Comparison of ENCODE assay signal across 20 cellular contexts in the genomic region with DNA sequence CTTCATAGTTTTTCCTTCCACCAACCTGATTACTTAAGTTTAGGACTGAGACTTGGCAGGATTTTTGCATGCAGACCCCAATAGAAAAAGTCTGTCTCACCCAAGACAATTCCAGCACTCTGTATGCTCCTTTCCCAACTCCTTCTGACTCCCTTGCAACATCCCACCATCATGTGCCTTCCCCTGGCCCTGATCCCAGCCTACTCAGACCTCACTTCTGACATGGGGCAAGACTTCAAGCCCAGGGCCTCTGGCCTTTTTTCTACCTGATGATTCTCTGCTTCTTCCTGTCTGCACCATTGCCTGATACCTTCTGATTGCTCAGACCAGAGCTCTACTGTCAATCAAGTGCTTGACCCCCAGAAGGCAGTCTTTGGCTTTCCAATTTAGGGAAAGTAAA.
A peak's percentile ranks its signal among the peaks of the same experiment; 100 is the strongest.
DNase-seq lines count a peak whose midpoint lies in the region; ATAC-seq and TF ChIP-seq lines count a peak whose summit lies in the region.
"Had no signal": no experiment of that assay in that cellular context is flagged by ENCODE, and none has a peak within 500 bp of the region (broad histone marks: within the 10 kb centered on the region; RNA-seq: fewer than 3 reads in every experiment).

No MANE protein-coding gene starts in this region.

- DNase-seq in left cardiac atrium, result peak; percentile 53
- DNase-seq in Right ventricle myocardium inferior (ENCODE audit: missing footprints), result no peak
- peak; percentile 23 for DNase-seq in colonic mucosa
- DNase-seq in iris pigment epithelial cell (ENCODE audit: low read depth), result peak; percentile 74
- no peak for DNase-seq in upper lobe of right lung
- DNase-seq in stomach, result no peak
- no peak for DNase-seq in effector CD4-positive, alpha-beta T cell
- DNase-seq: activated CD8-positive, alpha-beta T cell treated with anti-CD3 and anti-CD28 coated beads for 36 hours; activated T-cell treated with anti-CD3 and anti-CD28 coated beads, Interleukin-2, amount 50 U/mL, for 48 hours; CD4-positive, alpha-beta T cell; cerebellar nuclear complex; DMS79; left colon; NK-92 treated with Interleukin-12 subunit alpha and Interleukin-12 subunit beta, amount 100 ng/mL, for 24 hours; pancreas; SHP77; stimulated activated CD4-positive, alpha-beta T cell treated with anti-CD3 and anti-CD28 coated beads, Interleukin-12 subunit alpha, Interleukin-12 subunit beta, amount 100 ng/mL, for 4 hours; stimulated activated naive B cell treated with anti-CD40 and anti-IgM and Interleukin-4, amounts not matched to agents 10 μg/mL and 1 μg/mL and 100 μg/mL, for 72 hours had no signal

- H3K27me3 ChIP-seq in colonic mucosa (no peaks in the 10 kb centered on the region), upper lobe of right lung (no peaks in the 10 kb centered on the region), stomach (no peaks in the 10 kb centered on the region)
- H3K27me3 ChIP-seq: pancreas had no signal

- H3K9me3 ChIP-seq in colonic mucosa (no peaks in the 10 kb centered on the region), upper lobe of right lung (no peaks in the 10 kb centered on the region), stomach (no peaks in the 10 kb centered on the region)
- H3K9me3 ChIP-seq: pancreas had no signal

- no peak for TF ChIP-seq CTCF in colonic mucosa (IDR thresholded peaks at IDR 0.05)
- no peak for TF ChIP-seq CTCF in upper lobe of right lung (IDR thresholded peaks at IDR 0.05)
- TF ChIP-seq CTCF in stomach (IDR thresholded peaks at IDR 0.05), result no peak

- no peak for TF ChIP-seq POLR2A in stomach (IDR thresholded peaks at IDR 0.05)

- no peak for TF ChIP-seq EP300 in stomach (IDR thresholded peaks at IDR 0.05)

- H3K4me3 ChIP-seq in colonic mucosa, result no peak overlapping the region
- H3K4me3 ChIP-seq in upper lobe of right lung, result no peak overlapping the region
- no peak overlapping the region for H3K4me3 ChIP-seq in stomach
- H3K4me3 ChIP-seq: pancreas had no signal

- H3K4me1 ChIP-seq in colonic mucosa (no peaks in the 10 kb centered on the region), upper lobe of right lung (no peaks in the 10 kb centered on the region), stomach (peaks cover 0 to 6% (median 0%) of the 10 kb centered on the region in 4 donors)
- H3K4me1 ChIP-seq: pancreas had no signal

- H3K36me3 ChIP-seq in colonic mucosa, result no peaks in the 10 kb centered on the region
- H3K36me3 ChIP-seq in upper lobe of right lung, result no peaks in the 10 kb centered on the region
- no peaks in the 10 kb centered on the region for H3K36me3 ChIP-seq in stomach
- H3K36me3 ChIP-seq: pancreas had no signal

- H3K27ac ChIP-seq in colonic mucosa, result no peak overlapping the region
- no peak overlapping the region for H3K27ac ChIP-seq in upper lobe of right lung
- no peak overlapping the region for H3K27ac ChIP-seq in stomach
- H3K27ac ChIP-seq: pancreas had no signal

- peak; percentile 55 to 79 for ATAC-seq in left cardiac atrium
- no peak for ATAC-seq in Right ventricle myocardium inferior
- ATAC-seq in upper lobe of right lung, result peak; percentile 58
- no peak for ATAC-seq in GM21529 (IDR thresholded peaks at IDR 0.05; ENCODE audit: unreplicated experiment)
- ATAC-seq: activated CD8-positive, alpha-beta T cell treated with anti-CD3 and anti-CD28 coated beads for 36 hours; left colon; pancreas; stimulated activated naive B cell treated with anti-CD40 and anti-IgM and Interleukin-4, amounts not matched to agents 10 μg/mL and 1 μg/mL and 100 μg/mL, for 72 hours; WTC11 had no signal

- H3K9ac ChIP-seq in colonic mucosa (ENCODE audit: low read depth in 2 of 2, low read length in 2 of 2), result no peak overlapping the region

- intact Hi-C loops in left cardiac atrium (cut with DNase I), result no loop called here
- intact Hi-C loops in Right ventricle myocardium inferior (cut with DNase I), result no loop called here
- intact Hi-C loops in colonic mucosa (cut with DNase I), result no loop called here
- intact Hi-C loops in upper lobe of right lung (cut with DNase I), result no loop called here
- intact Hi-C loops in stomach (cut with DNase I; ENCODE audit: low total_unique reads), result no loop called here

Comparison
In these comparisons a context has a peak if more than half of its experiments do, and no peak if none do; other contexts are left out.
1. ATAC-seq: peak in left cardiac atrium (2 of 2) and upper lobe of right lung (single experiment); none in Right ventricle myocardium inferior (single experiment) and GM21529 (single experiment).
2. DNase-seq: peak in left cardiac atrium (single experiment), colonic mucosa (single experiment) and iris pigment epithelial cell (single experiment); none in Right ventricle myocardium inferior (single experiment), upper lobe of right lung (single experiment), stomach (single experiment) and effector CD4-positive, alpha-beta T cell (single experiment).